ENCODE assay signal across 17 cellular contexts in the genomic region with DNA sequence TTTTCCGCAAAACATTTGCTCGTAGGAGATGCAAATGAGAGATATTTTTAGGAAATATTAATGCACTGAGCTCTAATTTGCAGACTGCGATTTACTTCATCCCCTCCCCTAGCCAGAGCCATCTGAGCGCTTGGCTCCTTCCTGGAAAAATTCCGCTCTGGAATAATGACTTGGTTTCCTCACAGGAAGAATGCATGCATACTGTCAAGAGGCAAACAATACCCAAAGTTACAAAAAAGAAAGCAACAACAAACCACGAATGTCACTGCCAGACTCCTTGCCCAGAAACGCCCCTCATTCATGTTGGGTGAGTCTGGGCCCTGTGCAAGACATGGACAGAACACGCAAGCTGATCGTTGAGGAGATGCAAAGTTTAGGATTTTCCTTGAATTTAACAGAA. TPM values are rescaled to one million over a fixed set of nuclear protein-coding genes. Genes with fewer than 3 reads are reported as not detected.
DNase-seq lines count a peak whose midpoint lies in the region; ATAC-seq and TF ChIP-seq lines count a peak whose summit lies in the region.
"Had no signal": no experiment of that assay in that cellular context is flagged by ENCODE, and none has a peak within 500 bp of the region (broad histone marks: within the 10 kb centered on the region; RNA-seq: fewer than 3 reads in every experiment).

No MANE protein-coding gene starts in this region.

- H3K36me3 Mint-ChIP-seq in neural progenitor cell: no peaks in the 10 kb centered on the region

- H3K4me3 ChIP-seq in heart right ventricle: peak overlapping the region in 6 of 10 donors; percentile 2 to 31 (median 16)
- no peak overlapping the region for H3K4me3 ChIP-seq in body of pancreas
- H3K4me3 ChIP-seq in tibial artery: peak overlapping the region in 1 of 2 donors; percentile 14
- H3K4me3 ChIP-seq in neural progenitor cell: no peak overlapping the region
- H3K4me3 ChIP-seq: GM12878, PC-9 had no signal

- H3K9me3 Mint-ChIP-seq in neural progenitor cell: peaks cover 3% of the 10 kb centered on the region

- H3K4me1 ChIP-seq in heart right ventricle: peaks cover 0 to 20% (median 9%) of the 10 kb centered on the region in 9 donors
- H3K4me1 ChIP-seq in body of pancreas: no peaks in the 10 kb centered on the region
- H3K4me1 ChIP-seq in tibial artery: peaks cover 1 to 72% (median 34%) of the 10 kb centered on the region in 4 donors
- no peaks in the 10 kb centered on the region for H3K4me1 ChIP-seq in neural progenitor cell

- peaks cover 34% of the 10 kb centered on the region for H3K4me1 Mint-ChIP-seq in neural progenitor cell

- H3K4me2 ChIP-seq in neural progenitor cell: no peak overlapping the region
- H3K4me2 ChIP-seq: PC-9 had no signal

- no peak for TF ChIP-seq POLR2A in body of pancreas (IDR thresholded peaks at IDR 0.05)

- ATAC-seq in heart right ventricle (peak in 7 of 8 donors; percentile 39 to 82 (median 65)), Right ventricle myocardium inferior (no peak), body of pancreas (peak; percentile 38), GM19397 (IDR thresholded peaks at IDR 0.05; ENCODE audit: unreplicated experiment) (no peak)
- ATAC-seq: GM12878 had no signal

- H3F3A ChIP-seq in neural progenitor cell (ENCODE audit: low read depth): no peaks in the 10 kb centered on the region

- no peak overlapping the region for H2AFZ ChIP-seq in neural progenitor cell (replicated peaks)
- H2AFZ ChIP-seq: PC-9 had no signal

- no peak overlapping the region for H3K9ac ChIP-seq in neural progenitor cell

- H3K9me3 ChIP-seq in heart right ventricle: no peaks in the 10 kb centered on the region
- no peaks in the 10 kb centered on the region for H3K9me3 ChIP-seq in body of pancreas
- H3K9me3 ChIP-seq in tibial artery: no peaks in the 10 kb centered on the region
- H3K9me3 ChIP-seq in neural progenitor cell (ENCODE audit: low read depth): no peaks in the 10 kb centered on the region

- WGBS in heart right ventricle, 2 donors: 66 to 72% methylated on average over 9 of the region's 9 CpGs
- 57 to 75% methylated on average over 9 of the region's 9 CpGs for WGBS in body of pancreas, 2 donors

- H3K27ac ChIP-seq in heart right ventricle: peak overlapping the region in 8 of 10 donors; percentile 20 to 80 (median 67)
- no peak overlapping the region for H3K27ac ChIP-seq in body of pancreas
- peak overlapping the region; percentile 92 to 98 for H3K27ac ChIP-seq in tibial artery
- H3K27ac ChIP-seq in neural progenitor cell: no peak overlapping the region
- H3K27ac ChIP-seq: C4-2B, PC-9 had no signal

- H3K36me3 ChIP-seq in heart right ventricle (no peaks in the 10 kb centered on the region), body of pancreas (replicated peaks in 1 of 2; ENCODE audit: insufficient read depth in 1 of 2, low read depth in 2 of 2) (no peaks in the 10 kb centered on the region), tibial artery (no peaks in the 10 kb centered on the region), neural progenitor cell (no peaks in the 10 kb centered on the region)

- peaks cover 6% of the 10 kb centered on the region for H3K27me3 Mint-ChIP-seq in neural progenitor cell (ENCODE audit: insufficient read depth, low read depth)

- H3K27me3 ChIP-seq in heart right ventricle: no peaks in the 10 kb centered on the region
- peaks cover 0 to 10% of the 10 kb centered on the region in 2 donors for H3K27me3 ChIP-seq in body of pancreas
- H3K27me3 ChIP-seq in tibial artery: no peaks in the 10 kb centered on the region
- no peaks in the 10 kb centered on the region for H3K27me3 ChIP-seq in neural progenitor cell

- DNase-seq in heart right ventricle (peak in 1 of 2 donors; percentile 36), Right ventricle myocardium inferior (ENCODE audit: missing footprints) (no peak), body of pancreas (no peak), mesenteric fat pad (ENCODE audit: low spot score) (peak; percentile 53), tibial artery (no peak), neural progenitor cell (ENCODE audit: low spot score) (no peak)
- no peak for DNase-seq in activated effector memory CD4-positive, alpha-beta T cell treated with Interleukin-2 at 50 U/mL for 16 hours
- DNase-seq: GDM1, KG1, NCI-H146, NCI-H2081, NCI-H510A treated with DMSO at 0.1 percent for 48 hours, NCI-H82, PC-9 had no signal

- TF ChIP-seq CTCF in heart right ventricle (IDR thresholded peaks at IDR 0.05) (no peak), body of pancreas (IDR thresholded peaks at IDR 0.05) (no peak), tibial artery (IDR thresholded peaks at IDR 0.05) (no peak), neural progenitor cell (IDR thresholded peaks at IDR 0.05) (no peak)

- H3K79me2 ChIP-seq in neural progenitor cell (ENCODE audit: low read depth): no peaks in the 10 kb centered on the region

- no peak overlapping the region for H3K4me3 Mint-ChIP-seq in neural progenitor cell

- intact Hi-C loops in heart right ventricle (cut with DNase I): no loop called here
- intact Hi-C loops in Right ventricle myocardium inferior (cut with DNase I): no loop called here
- intact Hi-C loops in body of pancreas (cut with DNase I): no loop called here
- intact Hi-C loops in tibial artery (cut with DNase I; ENCODE audit: low total_unique reads): no loop called here

- H4K20me1 ChIP-seq in neural progenitor cell (ENCODE audit: low read depth): no peaks in the 10 kb centered on the region

- no peak overlapping the region for H3K27ac Mint-ChIP-seq in neural progenitor cell

RNA-seq across cellular contexts. Expression of a gene that starts 17.9 kb away (rescaled TPM):
- total RNA-seq in heart right ventricle (10 to 100 TPM; 11.8 to 21.2 (median 13.5) TPM), Right ventricle myocardium inferior (15.1 TPM), body of pancreas (10 to 100 TPM; 11.4 to 11.5 TPM), mesenteric fat pad (39.6 TPM), neural progenitor cell (ENCODE audit: low replicate concordance) (5.1 and 8.4 TPM in 2 replicates)
- polyA plus RNA-seq in heart right ventricle: 10 to 100 TPM in 1 of 2 donors, 1 to 10 TPM in 1; 7.4 to 17.3 TPM

Comparison
In these comparisons a context has a peak if more than half of its experiments do, and no peak if none do; other contexts are left out.
1. ATAC-seq: peak in heart right ventricle (7 of 8) and body of pancreas (single experiment); none in Right ventricle myocardium inferior (single experiment) and GM19397 (single experiment).
2. H3K27ac ChIP-seq: peak in heart right ventricle (8 of 10) and tibial artery (2 of 2); none in body of pancreas (0 of 4) and neural progenitor cell (single experiment).
3. H3K4me3 ChIP-seq: peak in heart right ventricle (6 of 10); none in body of pancreas (0 of 2) and neural progenitor cell (single experiment).